9 cellular contexts compared by ENCODE assay signal in genomic region chr3:128993461-128994172, GRCh38. TPM values are rescaled to one million over a fixed set of nuclear protein-coding genes. Genes with fewer than 3 reads are reported as not detected.
DNase-seq lines count a peak whose midpoint lies in the region; ATAC-seq, FAIRE-seq and TF ChIP-seq lines count a peak whose summit lies in the region.
"Had no signal": no experiment of that assay in that cellular context is flagged by ENCODE, and none has a peak within 500 bp of the region (broad histone marks: within the 10 kb centered on the region; RNA-seq: fewer than 3 reads in every experiment).

CFAP92 (minus strand) TSS chr3:128994076; CDS start chr3:128993304, 772 bp downstream.

- no peak within 1 kb of the TSS for H3K14ac ChIP-seq in H1 (ENCODE audit: insufficient read length)

- DNase-seq in NCI-H1694 treated with DMSO at 0.1 percent for 48 hours (lab: John Stamatoyannopoulos, UW) (peak; percentile 45), NCI-H1694 (lab: John Stamatoyannopoulos, UW) (no peak), NCI-H69 (lab: John Stamatoyannopoulos, UW) (peak; percentile 90), H1 (ENCODE audit: low read depth in 1 of 2, low spot score in 2 of 2) (peak; percentile 41 to 96), midbrain (lab: John Stamatoyannopoulos, UW) (peak; percentile 64)
- DNase-seq in activated CD8-positive, alpha-beta memory T cell treated with anti-CD3 and anti-CD28 coated beads for 48 hours (ENCODE audit: low read depth in 2 of 3, low spot score in 2 of 3), result peak; percentile 77 to 86 (median 84)
- peak; percentile 81 for DNase-seq in stimulated activated CD8-positive, alpha-beta memory T cell treated with anti-CD3 and anti-CD28 coated beads, Interleukin-12 subunit alpha, Interleukin-12 subunit beta, amount 100 ng/mL, for 4 hours (ENCODE audit: low read depth)

- peak within 1 kb of the TSS; percentile 1 for H3K56ac ChIP-seq in H1 (replicated peaks; ENCODE audit: insufficient read length, low read depth, low read length)

- H3K4me1 ChIP-seq in H1 (replicated peaks in 1 of 4; ENCODE audit: control insufficient read depth in 3 of 4, insufficient read depth in 4 of 4, low read length in 3 of 4), result peaks cover 2 to 14% (median 8%) of the 10 kb centered on the region in 4 experiments

- peak within 1 kb of the TSS; percentile 50; the same call in 1 of the 2 replicates for H2BK12ac ChIP-seq in H1 (ENCODE audit: low read depth, low read length)

- H3K9ac ChIP-seq in H1 (replicated peaks in 1 of 4; ENCODE audit: extremely low read depth in 1 of 4, low read depth in 3 of 4, low read length in 3 of 4), result peak within 1 kb of the TSS in 3 of 4 experiments; percentile 16 to 25 (median 20); a peak in 3 of 7 replicates

- no peak for TF ChIP-seq POLR2A in H1 (IDR thresholded peaks at IDR 0.05; ENCODE audit: control extremely low read depth in 1 of 2, low read depth in 2 of 2, low read length in 2 of 2)

- H2BK15ac ChIP-seq in H1 (ENCODE audit: low read length), result peak within 1 kb of the TSS; percentile 95

- peaks cover 0 to 19% (median 17%) of the 10 kb centered on the region in 4 experiments; a peak in 6 of 7 replicates for H3K27me3 ChIP-seq in H1 (replicated peaks in 1 of 4; ENCODE audit: control insufficient read depth in 3 of 4, extremely low read depth in 1 of 4, insufficient read depth in 3 of 4, low read length in 3 of 4)

- H2BK20ac ChIP-seq in H1 (ENCODE audit: low read length), result no peak within 1 kb of the TSS

- POLR2A ChIA-PET in H1 (lab: Charles Lee; ENCODE audit: partially characterized antibody), result interaction anchor here (0.7 to 1.9 kb wide), 12 partner anchors 8 to 323 kb away, joined by 3 to 5 read pairs (median 4); partner anchors contain the start of gene ACAD9

- no peaks in the 10 kb centered on the region for H3K9me3 ChIP-seq in H1 (ENCODE audit: insufficient read depth in 2 of 2, low read depth in 1 of 2, low read length in 1 of 2)

- FAIRE-seq in H1 (lab: Jason Lieb, UNC), result no peak
- FAIRE-seq: A204.1 had no signal

- no peak within 1 kb of the TSS for H3K23ac ChIP-seq in H1 (ENCODE audit: insufficient read length)

- TF ChIP-seq RAD21 in H1 (IDR thresholded peaks at IDR 0.05 in 1 of 2, conservative IDR thresholded peaks at IDR 0.05 in 1 of 2; ENCODE audit: low read depth in 2 of 2, low read length in 2 of 2), result no peak; a peak in 1 of 4 replicates

- peaks cover 8% of the 10 kb centered on the region; the same call in 1 of the 2 replicates for H3K23me2 ChIP-seq in H1 (ENCODE audit: low read depth, low read length)

- TF ChIP-seq CTCF in H1 (IDR thresholded peaks at IDR 0.05; ENCODE audit: control extremely low read depth in 1 of 3, insufficient read depth in 1 of 3, low read depth in 1 of 3, low read length in 3 of 3), result peak in 1 of 3 experiments; percentile 11; a peak in 1 of 4 replicates

- peak within 1 kb of the TSS; percentile 42 to 62 (median 51) for H3K4me3 ChIP-seq in H1 (ENCODE audit: extremely low read depth in 1 of 4, insufficient read depth in 2 of 4, low read depth in 3 of 4, low read length in 4 of 4)

- peak; percentile 89 for ATAC-seq in HG03342 (IDR thresholded peaks at IDR 0.05; ENCODE audit: unreplicated experiment)

- CTCF ChIA-PET in H1 (lab: Charles Lee; ENCODE audit: partially characterized antibody), result interaction anchor here (0.7 to 3.6 kb wide), 7 partner anchors 10 to 107 kb away, joined by 3 to 28 read pairs (median 4); no protein-coding TSS in a partner anchor

- H4K5ac ChIP-seq in H1 (ENCODE audit: insufficient read length, low read depth, low read length), result peak within 1 kb of the TSS; percentile 1

- no peak within 1 kb of the TSS for H3K27ac ChIP-seq in H1 (ENCODE audit: low read depth, low read length)

- peak within 1 kb of the TSS; percentile 78 for H4K91ac ChIP-seq in H1 (replicated peaks; ENCODE audit: insufficient read length, low read length)

- H3K79me2 ChIP-seq in H1 (ENCODE audit: control insufficient read depth in 1 of 2, insufficient read depth in 2 of 2, low read length in 2 of 2), result no peaks in the 10 kb centered on the region

- H2AK5ac ChIP-seq in H1 (ENCODE audit: low read depth, low read length), result peak within 1 kb of the TSS; percentile 58; the same call in 1 of the 2 replicates

- peak within 1 kb of the TSS; percentile 90 for H3K4ac ChIP-seq in H1 (replicated peaks; ENCODE audit: insufficient read length, low read depth, low read length)

- peak within 1 kb of the TSS; percentile 80 for H2AFZ ChIP-seq in H1 (ENCODE audit: low read length)

- no peak within 1 kb of the TSS for H2BK120ac ChIP-seq in H1 (replicated peaks; ENCODE audit: low read depth, low read length)

- peak within 1 kb of the TSS; percentile 15; the same call in 1 of the 2 replicates for H2BK5ac ChIP-seq in H1 (ENCODE audit: low read depth, low read length)

- peak within 1 kb of the TSS; percentile 90 to 94 for H3K4me2 ChIP-seq in H1 (ENCODE audit: insufficient read depth in 1 of 2, low read depth in 2 of 2, low read length in 2 of 2)

- WGBS in H1 (ENCODE audit: extremely low coverage in 1 of 2, insufficient coverage in 1 of 2, insufficient read length in 1 of 2, insufficient replicate concordance in 2 of 2, low coverage in 1 of 2, low lambda C conversion rate in 2 of 2, missing lambda C conversion rate in 1 of 2), 2 experiments, result 6% methylated on average over 40 of the region's 57 CpGs; no CpG with 5 or more reads in 1 of the 2 experiments

- no peaks in the 10 kb centered on the region for H3K79me1 ChIP-seq in H1 (ENCODE audit: low read depth, low read length)

- H3K36me3 ChIP-seq in H1 (ENCODE audit: control insufficient read depth in 2 of 4, insufficient read depth in 4 of 4, low read length in 3 of 4), result no peaks in the 10 kb centered on the region

- TF ChIP-seq EP300 in H1 (IDR thresholded peaks at IDR 0.05; ENCODE audit: borderline replicate concordance in 1 of 2, low read depth in 2 of 2, low read length in 2 of 2), result no peak

- peak within 1 kb of the TSS; percentile 91 for H4K8ac ChIP-seq in H1 (ENCODE audit: extremely low read depth, insufficient read depth, low read length)

- H3K18ac ChIP-seq in H1 (ENCODE audit: extremely low read depth, low read length), result peak within 1 kb of the TSS; percentile 78

- H4K20me1 ChIP-seq in H1 (replicated peaks in 1 of 2; ENCODE audit: control insufficient read depth in 1 of 2, insufficient read depth in 2 of 2, low read length in 2 of 2), result no peaks in the 10 kb centered on the region

TF ChIP-seq in H1, 55 proteins besides CTCF, POLR2A, EP300 and RAD21:
- TF ChIP-seq JUND (IDR thresholded peaks at IDR 0.05; ENCODE audit: low read length) (no peak), SUZ12 (IDR thresholded peaks at IDR 0.05; ENCODE audit: low read length) (peak; percentile 41; the same call in 1 of the 2 replicates), E2F6 (IDR thresholded peaks at IDR 0.05) (peak; percentile 96), GTF2F1 (IDR thresholded peaks at IDR 0.05; ENCODE audit: borderline replicate concordance, low read depth, low read length) (no peak), SIN3A (conservative IDR thresholded peaks at IDR 0.05 in 1 of 2, IDR thresholded peaks at IDR 0.05 in 1 of 2; ENCODE audit: low read depth in 1 of 2, low read length in 2 of 2) (peak in 1 of 2 experiments; percentile 80; a peak in 2 of 4 replicates), ASH2L (IDR thresholded peaks at IDR 0.05; ENCODE audit: low read length) (peak; percentile 26), SRF (IDR thresholded peaks at IDR 0.05; ENCODE audit: low read depth, low read length) (no peak), SP4 (IDR thresholded peaks at IDR 0.05; ENCODE audit: low read length) (0 out of 2 replicates have a peak, but pooled peaks have one; percentile 68), YY1 (IDR thresholded peaks at IDR 0.05; ENCODE audit: low read depth, low read length) (no peak), RBBP5 (IDR thresholded peaks at IDR 0.05; ENCODE audit: borderline replicate concordance, low read depth, low read length) (peak; percentile 60; the same call in 1 of the 2 replicates), CREB1 (IDR thresholded peaks at IDR 0.05) (0 out of 2 replicates have a peak, but pooled peaks have one; percentile 4), TEAD4 (IDR thresholded peaks at IDR 0.05; ENCODE audit: low read depth, low read length) (no peak), PHF8 (conservative IDR thresholded peaks at IDR 0.05; ENCODE audit: low read depth, low read length) (0 out of 2 replicates have a peak, but pooled peaks have one; percentile 26), MAX (IDR thresholded peaks at IDR 0.05) (peak; percentile 91), TAF1 (IDR thresholded peaks at IDR 0.05; ENCODE audit: low read depth, low read length) (peak; percentile 64), KDM4A (IDR thresholded peaks at IDR 0.05; ENCODE audit: low read depth, low read length, severe bottlenecking) (peak; percentile 82)

RNA-seq across cellular contexts. Expression of gene CFAP92, which starts in this region (rescaled TPM):
- total RNA-seq in H1 (2021; fragmentation: NEBNext Ultra II Directional; extraction: Animal tissue kit (Norgen Biotek cat#: 25700)), result 2.0 and 2.4 TPM in 2 replicates
- polyA plus RNA-seq in H1 (2011; rRNA removed), result 0.77 and 1.2 TPM in 2 replicates
- 0.94 TPM for polyA plus RNA-seq in H1 (2011; cell fraction: cytosol; rRNA removed)
- polyA plus RNA-seq in H1 (2011; cell fraction: nucleus; rRNA removed), result 1.2 TPM
- polyA plus RNA-seq in H1 (2012, experiment 1 of 2), result 1.1 to 1.6 TPM (median 1.2 TPM) in 4 replicates
- 0.60 TPM for polyA plus RNA-seq in H1 (2012, experiment 2 of 2)
- polyA plus RNA-seq in H1 (2013, experiment 1 of 2), result 1.4 TPM
- 1.6 TPM for polyA plus RNA-seq in H1 (2013, experiment 2 of 2)
- polyA minus RNA-seq in H1 (2011; rRNA and poly(A)+ RNA removed), result 1.00 and 1.1 TPM in 2 replicates
- polyA minus RNA-seq in H1 (2011; cell fraction: cytosol; rRNA and poly(A)+ RNA removed), result 0.73 TPM
- 2.2 TPM for polyA minus RNA-seq in H1 (2011; cell fraction: nucleus; rRNA and poly(A)+ RNA removed)
